8 cellular contexts compared by ENCODE assay signal in the genomic region with DNA sequence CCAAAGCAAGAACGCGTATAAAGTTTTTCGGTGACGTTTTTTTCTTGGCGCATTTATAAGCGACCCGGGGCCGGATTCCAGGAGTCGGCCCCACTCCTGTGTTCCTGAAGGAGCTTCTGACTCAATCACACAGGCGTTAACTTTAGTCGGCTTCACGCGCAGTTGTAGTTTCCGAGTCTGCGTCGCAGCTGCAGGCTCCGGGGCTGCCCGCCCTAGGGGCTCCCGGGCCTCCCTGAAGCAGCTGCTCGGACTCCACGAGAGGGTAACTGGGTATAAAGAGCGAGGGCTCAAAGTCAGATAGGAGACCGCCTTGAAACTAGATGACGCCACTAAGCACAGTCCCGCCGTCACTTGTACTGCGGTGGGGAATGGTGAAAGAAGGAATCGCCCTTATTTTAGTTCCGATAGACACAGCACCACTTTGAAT. TPM values are rescaled to one million over a fixed set of nuclear protein-coding genes. Genes with fewer than 3 reads are reported as not detected.
DNase-seq lines count a peak whose midpoint lies in the region; ATAC-seq, FAIRE-seq and TF ChIP-seq lines count a peak whose summit lies in the region.

No MANE protein-coding gene starts in this region.

- no peaks in the 10 kb centered on the region for H4K20me1 ChIP-seq in GM12878 (ENCODE audit: control insufficient read depth, insufficient read depth)

- no peak for FAIRE-seq in GM12878 (lab: Jason Lieb, UNC)

- 3% methylated on average over 29 of the region's 29 CpGs for WGBS in GM12878 (ENCODE audit: insufficient coverage, insufficient replicate concordance, low lambda C conversion rate, missing lambda C conversion rate)

- H3K27me3 ChIP-seq in GM12878 (replicated peaks in 1 of 2; ENCODE audit: control insufficient read depth in 2 of 2, insufficient read depth in 2 of 2, low read length in 1 of 2), result no peaks in the 10 kb centered on the region

- H3K9me3 ChIP-seq in GM12878 (replicated peaks; ENCODE audit: control insufficient read depth, insufficient read depth, low read length), result no peaks in the 10 kb centered on the region

- TF ChIP-seq POLR2A in GM12878 (IDR thresholded peaks at IDR 0.05; ENCODE audit: low read depth, low read length), result peak; percentile 36; the same call in 1 of the 2 replicates

- peak overlapping the region; percentile 94 for H3K27ac Mint-ChIP-seq in T-helper 2 cell treated with Interferon-gamma antibody and Interleukin-4, amounts not matched to agents 5 μg/mL and 100 μg/mL, for 36 hours
- H3K27ac Mint-ChIP-seq in immature natural killer cell, result peak overlapping the region; percentile 92 to 97 (median 94)

- POLR2A ChIA-PET in GM12878 (lab: Charles Lee), result interaction anchor here (0.9 kb wide), 2 partner anchors 9 to 13 kb away, joined by 3 read pairs; no protein-coding TSS in a partner anchor

- peak overlapping the region; percentile 100 for H3K4me2 ChIP-seq in GM12878 (ENCODE audit: control insufficient read depth, insufficient read depth)

- peaks cover 36% of the 10 kb centered on the region for H3K79me2 ChIP-seq in GM12878 (ENCODE audit: control insufficient read depth, insufficient read depth, low read length)

- no peaks in the 10 kb centered on the region for H3K9me3 Mint-ChIP-seq in T-helper 2 cell treated with Interferon-gamma antibody and Interleukin-4, amounts not matched to agents 5 μg/mL and 100 μg/mL, for 36 hours
- no peaks in the 10 kb centered on the region for H3K9me3 Mint-ChIP-seq in immature natural killer cell

- peak; percentile 55 for DNase-seq in T-helper 2 cell treated with Interferon-gamma antibody and Interleukin-4, amounts not matched to agents 5 μg/mL and 100 μg/mL, for 36 hours (ENCODE audit: low spot score)
- DNase-seq in GM12878 (ENCODE audit: low read depth, low spot score) (no peak), immature natural killer cell (peak; percentile 75 to 78 (median 77)), KG1 (lab: John Stamatoyannopoulos, UW) (no peak)
- DNase-seq in stimulated activated CD4-positive, alpha-beta T cell treated with anti-CD3 and anti-CD28 coated beads, Interleukin-12 subunit alpha, Interleukin-12 subunit beta, amount 100 ng/mL, for 48 hours (ENCODE audit: low read depth in 2 of 3, low spot score in 1 of 3), result peak in 2 of 3 donors; percentile 47 to 54

- peaks cover 6% of the 10 kb centered on the region for H3K27me3 Mint-ChIP-seq in T-helper 2 cell treated with Interferon-gamma antibody and Interleukin-4, amounts not matched to agents 5 μg/mL and 100 μg/mL, for 36 hours (ENCODE audit: low read depth)
- peaks cover 0 to 19% (median 3%) of the 10 kb centered on the region in 3 donors for H3K27me3 Mint-ChIP-seq in immature natural killer cell (ENCODE audit: low read depth in 3 of 3)

- SMC1A ChIA-PET in GM12878 (lab: Charles Lee; ENCODE audit: uncharacterized antibody, unreplicated experiment), result interaction anchor here (0.9 kb wide), 1 partner anchor 9 kb away, joined by 3 read pairs; no protein-coding TSS in a partner anchor

- peaks cover 0 to 2% of the 10 kb centered on the region in 2 experiments; a peak in 1 of 4 replicates for H3K36me3 ChIP-seq in GM12878 (ENCODE audit: control insufficient read depth in 2 of 2, insufficient read depth in 2 of 2, low read length in 1 of 2)

- H2AFZ ChIP-seq in GM12878 (ENCODE audit: control insufficient read depth, low read depth, low read length), result peak overlapping the region; percentile 70

- intact Hi-C loops in GM12878 (cut with micrococcal nuclease; ENCODE audit: unreplicated experiment), result no loop called here

- CTCF ChIA-PET in GM12878 (lab: Yijun Ruan, JAX), result interaction anchor here (1.0 to 5.4 kb wide), 2 partner anchors 8 to 49 kb away, joined by 3 to 39 read pairs; partner anchors contain the start of genes NOL9 and TAS1R1

- peaks cover 13% of the 10 kb centered on the region for H3K4me1 ChIP-seq in GM12878 (ENCODE audit: control insufficient read depth, insufficient read depth, low read length)

- H3K4me3 ChIP-seq in GM12878, result peak overlapping the region; percentile 94

- H3K4me1 Mint-ChIP-seq in T-helper 2 cell treated with Interferon-gamma antibody and Interleukin-4, amounts not matched to agents 5 μg/mL and 100 μg/mL, for 36 hours (ENCODE audit: low read depth), result peaks cover 21% of the 10 kb centered on the region
- peaks cover 39% of the 10 kb centered on the region in 2 donors for H3K4me1 Mint-ChIP-seq in immature natural killer cell

- in situ Hi-C loops in GM12878 (cut with MboI), result no loop called here

- H3K36me3 Mint-ChIP-seq in T-helper 2 cell treated with Interferon-gamma antibody and Interleukin-4, amounts not matched to agents 5 μg/mL and 100 μg/mL, for 36 hours (ENCODE audit: low read depth), result peaks cover 10% of the 10 kb centered on the region
- H3K36me3 Mint-ChIP-seq in immature natural killer cell, result no peaks in the 10 kb centered on the region

- ATAC-seq in GM18870 (IDR thresholded peaks at IDR 0.05; ENCODE audit: unreplicated experiment) (peak; percentile 4), HG03196 (IDR thresholded peaks at IDR 0.05; ENCODE audit: unreplicated experiment) (peak; percentile 16), GM12878 (peak; percentile 2; the same call in 1 of the 3 replicates), GM18519 (IDR thresholded peaks at IDR 0.05; ENCODE audit: low FRiP score, unreplicated experiment) (no peak)

- RAD21 ChIA-PET in GM12878 (lab: Charles Lee; ENCODE audit: unreplicated experiment), result no interaction called here

- TF ChIP-seq CTCF in GM12878 (IDR thresholded peaks at IDR 0.05 in 2 of 3, conservative IDR thresholded peaks at IDR 0.05 in 1 of 3; ENCODE audit: control insufficient read depth in 2 of 3, extremely low read depth in 1 of 3, insufficient read depth in 1 of 3, low read depth in 3 of 3, low read length in 3 of 3), result no peak

- no peak for TF ChIP-seq EP300 in GM12878 (IDR thresholded peaks at IDR 0.05; ENCODE audit: borderline replicate concordance in 1 of 2, control insufficient read depth in 1 of 2, low read depth in 2 of 2, low read length in 2 of 2)

- peak overlapping the region; percentile 79 for H3K27ac ChIP-seq in GM12878 (ENCODE audit: control insufficient read depth, insufficient read depth)

- TF ChIP-seq RAD21 in GM12878 (IDR thresholded peaks at IDR 0.05; ENCODE audit: insufficient read depth, low read depth, low read length), result no peak

- BruUV-seq in GM12878 (replicated peaks; lab: Mats Ljungman, UMichigan), result no TSS peak

- H3K9ac ChIP-seq in GM12878 (ENCODE audit: control insufficient read depth, insufficient read depth, low read length), result peak overlapping the region; percentile 84

- peak overlapping the region; percentile 72 for H3K4me3 Mint-ChIP-seq in T-helper 2 cell treated with Interferon-gamma antibody and Interleukin-4, amounts not matched to agents 5 μg/mL and 100 μg/mL, for 36 hours
- peak overlapping the region; percentile 85 to 90 (median 87) for H3K4me3 Mint-ChIP-seq in immature natural killer cell

RNA-seq across cellular contexts. Expression of gene KLHL21, which starts 0.8 kb away (rescaled TPM):
- 16.3 and 18.5 TPM in 2 replicates for total RNA-seq in GM12878 (2013; cell fraction: nucleolus; rRNA removed)
- total RNA-seq in GM12878 (2014; rRNA removed) (7.9 and 10.1 TPM in 2 replicates), GM12878 (2014; rRNA removed; fragmentation: Illumina TruSeq; extraction: Trizol) (3.5 and 3.9 TPM in 2 replicates), GM12878 (2021) (11.0 and 12.2 TPM in 2 replicates)
- 4.6 TPM for polyA plus RNA-seq in GM12878 (2011; ENCODE audit: low read depth)
- polyA plus RNA-seq in GM12878 (2011; rRNA removed) (1.9 and 2.5 TPM in 2 replicates), GM12878 (2014; fragmentation: Illumina TruSeq; extraction: Trizol) (1.5 and 4.2 TPM in 2 replicates), GM12878 (2014; fragmentation: Nextera tagmentation; extraction: Ambion mirVana) (1 to 10 TPM in 1 of 2 experiments, under 1 TPM in 1; 0.76 to 1.2 TPM), GM12878 (2014; rRNA removed) (6.3 and 7.3 TPM in 2 replicates), GM12878 (2016; fragmentation: Nextera tagmentation; extraction: Ambion mirVana) (1 to 10 TPM; 7.7 to 9.2 TPM), immature natural killer cell (10 to 100 TPM in 1 of 3 donors, 1 to 10 TPM in 2; 7.6 to 19.7 (median 9.2) TPM)
- polyA plus RNA-seq in GM12878 (2011; cell fraction: cytosol; rRNA removed), result 4.4 and 4.5 TPM in 2 replicates
- 9.7 and 11.7 TPM in 2 replicates for polyA plus RNA-seq in GM12878 (2011; cell fraction: nucleus; rRNA removed)
- 10.8 and 15.1 TPM in 2 replicates for polyA plus RNA-seq in GM12878 (2012)
- polyA minus RNA-seq in GM12878 (2011; rRNA and poly(A)+ RNA removed), result 6.1 and 12.7 TPM in 2 replicates
- polyA minus RNA-seq in GM12878 (2011; cell fraction: cytosol; rRNA and poly(A)+ RNA removed), result 5.2 and 9.1 TPM in 2 replicates
- polyA minus RNA-seq in GM12878 (2011; cell fraction: nucleus; rRNA and poly(A)+ RNA removed), result 5.9 and 8.9 TPM in 2 replicates

RNA-seq across cellular contexts. Expression of gene PHF13, which starts 10.1 kb away (rescaled TPM):
- total RNA-seq in GM12878 (2013; cell fraction: nucleolus; rRNA removed), result 8.1 and 8.4 TPM in 2 replicates
- total RNA-seq in GM12878 (2014; rRNA removed) (5.1 and 5.7 TPM in 2 replicates), GM12878 (2014; rRNA removed; fragmentation: Illumina TruSeq; extraction: Trizol) (4.4 and 4.6 TPM in 2 replicates), GM12878 (2021) (15.4 and 15.6 TPM in 2 replicates)
- polyA plus RNA-seq in GM12878 (2011; ENCODE audit: low read depth), result 9.0 TPM
- polyA plus RNA-seq in GM12878 (2011; rRNA removed) (4.9 and 5.1 TPM in 2 replicates), GM12878 (2014; fragmentation: Illumina TruSeq; extraction: Trizol) (6.1 and 8.2 TPM in 2 replicates), GM12878 (2014; fragmentation: Nextera tagmentation; extraction: Ambion mirVana) (1 to 10 TPM in 1 of 2 experiments, under 1 TPM in 1; 0.87 to 1.9 TPM), GM12878 (2014; rRNA removed) (6.4 and 8.2 TPM in 2 replicates), GM12878 (2016; fragmentation: Nextera tagmentation; extraction: Ambion mirVana) (1 to 10 TPM; 4.8 to 5.2 TPM), immature natural killer cell (1 to 10 TPM; 1.2 to 5.7 (median 2.9) TPM)
- polyA plus RNA-seq in GM12878 (2011; cell fraction: cytosol; rRNA removed), result 4.1 and 5.2 TPM in 2 replicates
- 13.9 and 15.6 TPM in 2 replicates for polyA plus RNA-seq in GM12878 (2011; cell fraction: nucleus; rRNA removed)
- polyA plus RNA-seq in GM12878 (2012), result 14.2 and 16.0 TPM in 2 replicates
- polyA minus RNA-seq in GM12878 (2011; rRNA and poly(A)+ RNA removed), result 4.2 and 6.0 TPM in 2 replicates
- polyA minus RNA-seq in GM12878 (2011; cell fraction: cytosol; rRNA and poly(A)+ RNA removed), result 3.0 and 3.1 TPM in 2 replicates
- polyA minus RNA-seq in GM12878 (2011; cell fraction: nucleus; rRNA and poly(A)+ RNA removed), result 1.7 and 3.3 TPM in 2 replicates

RNA-seq across cellular contexts. Expression of gene THAP3, which starts 21.2 kb away (rescaled TPM):
- 27.0 and 29.5 TPM in 2 replicates for total RNA-seq in GM12878 (2013; cell fraction: nucleolus; rRNA removed)
- total RNA-seq in GM12878 (2014; rRNA removed) (19.5 and 21.5 TPM in 2 replicates), GM12878 (2014; rRNA removed; fragmentation: Illumina TruSeq; extraction: Trizol) (9.7 TPM in 2 replicates), GM12878 (2021) (12.0 TPM in 2 replicates)
- 5.1 TPM for polyA plus RNA-seq in GM12878 (2011; ENCODE audit: low read depth)
- polyA plus RNA-seq in GM12878 (2011; rRNA removed) (6.6 and 11.8 TPM in 2 replicates), GM12878 (2014; fragmentation: Illumina TruSeq; extraction: Trizol) (0.54 and 8.3 TPM in 2 replicates), GM12878 (2014; fragmentation: Nextera tagmentation; extraction: Ambion mirVana) (1 to 10 TPM; 1.5 to 2.8 TPM), GM12878 (2014; rRNA removed) (16.3 and 16.5 TPM in 2 replicates), GM12878 (2016; fragmentation: Nextera tagmentation; extraction: Ambion mirVana) (10 to 100 TPM; 16.8 to 17.3 TPM), immature natural killer cell (10 to 100 TPM; 19.4 to 28.4 (median 28.0) TPM)
- polyA plus RNA-seq in GM12878 (2011; cell fraction: cytosol; rRNA removed), result 14.6 and 21.4 TPM in 2 replicates
- polyA plus RNA-seq in GM12878 (2011; cell fraction: nucleus; rRNA removed), result 30.1 and 32.8 TPM in 2 replicates
- 10.8 and 16.6 TPM in 2 replicates for polyA plus RNA-seq in GM12878 (2012)
- polyA minus RNA-seq in GM12878 (2011; rRNA and poly(A)+ RNA removed), result 10.4 and 27.9 TPM in 2 replicates
- polyA minus RNA-seq in GM12878 (2011; cell fraction: cytosol; rRNA and poly(A)+ RNA removed), result 6.7 and 8.2 TPM in 2 replicates
- polyA minus RNA-seq in GM12878 (2011; cell fraction: nucleus; rRNA and poly(A)+ RNA removed), result 14.0 and 26.0 TPM in 2 replicates

RNA-seq across cellular contexts. Expression of gene ZBTB48, which starts 23.6 kb away (rescaled TPM):
- 40.4 and 45.4 TPM in 2 replicates for total RNA-seq in GM12878 (2013; cell fraction: nucleolus; rRNA removed)
- total RNA-seq in GM12878 (2014; rRNA removed) (13.6 and 16.3 TPM in 2 replicates), GM12878 (2014; rRNA removed; fragmentation: Illumina TruSeq; extraction: Trizol) (14.5 and 18.8 TPM in 2 replicates), GM12878 (2021) (23.6 and 27.8 TPM in 2 replicates)
- 8.7 TPM for polyA plus RNA-seq in GM12878 (2011; ENCODE audit: low read depth)
- polyA plus RNA-seq in GM12878 (2011; rRNA removed) (10.8 and 17.2 TPM in 2 replicates), GM12878 (2014; fragmentation: Illumina TruSeq; extraction: Trizol) (7.6 and 9.9 TPM in 2 replicates), GM12878 (2014; fragmentation: Nextera tagmentation; extraction: Ambion mirVana) (1 to 10 TPM in 1 of 2 experiments, under 1 TPM in 1; 1.00 to 3.3 TPM), GM12878 (2014; rRNA removed) (25.3 and 26.3 TPM in 2 replicates), GM12878 (2016; fragmentation: Nextera tagmentation; extraction: Ambion mirVana) (10 to 100 TPM; 16.3 to 18.7 TPM), immature natural killer cell (10 to 100 TPM in 2 of 3 donors, 1 to 10 TPM in 1; 8.3 to 25.9 (median 20.9) TPM)
- polyA plus RNA-seq in GM12878 (2011; cell fraction: cytosol; rRNA removed), result 19.4 and 33.6 TPM in 2 replicates
- 68.9 and 75.7 TPM in 2 replicates for polyA plus RNA-seq in GM12878 (2011; cell fraction: nucleus; rRNA removed)
- polyA plus RNA-seq in GM12878 (2012), result 21.0 and 24.5 TPM in 2 replicates
- polyA minus RNA-seq in GM12878 (2011; rRNA and poly(A)+ RNA removed), result 11.6 and 23.8 TPM in 2 replicates
- polyA minus RNA-seq in GM12878 (2011; cell fraction: cytosol; rRNA and poly(A)+ RNA removed), result 8.4 and 10.8 TPM in 2 replicates
- 20.1 and 31.1 TPM in 2 replicates for polyA minus RNA-seq in GM12878 (2011; cell fraction: nucleus; rRNA and poly(A)+ RNA removed)

RNA-seq across cellular contexts. Expression of gene TAS1R1, which starts 48.3 kb away (rescaled TPM):
- total RNA-seq in GM12878 (2013; cell fraction: nucleolus; rRNA removed), result not detected in 2 replicates
- total RNA-seq in GM12878 (2014; rRNA removed) (not detected in 2 replicates), GM12878 (2014; rRNA removed; fragmentation: Illumina TruSeq; extraction: Trizol) (not detected in 2 replicates), GM12878 (2021) (0.11 TPM in 1 of 2 replicates, not detected in the other)
- polyA plus RNA-seq in GM12878 (2011; ENCODE audit: low read depth), result not detected
- polyA plus RNA-seq in GM12878 (2011; rRNA removed) (not detected in 2 replicates), GM12878 (2014; fragmentation: Illumina TruSeq; extraction: Trizol) (0.03 TPM in 1 of 2 replicates, not detected in the other), GM12878 (2014; fragmentation: Nextera tagmentation; extraction: Ambion mirVana) (under 1 TPM in 1 of 2 experiments, not detected in 1; 0.04 TPM), GM12878 (2014; rRNA removed) (0.06 and 0.10 TPM in 2 replicates), GM12878 (2016; fragmentation: Nextera tagmentation; extraction: Ambion mirVana) (not detected), immature natural killer cell (under 1 TPM in 1 of 3 donors, not detected in 2; 0.16 TPM)
- 0.03 TPM in 1 of 2 replicates, not detected in the other for polyA plus RNA-seq in GM12878 (2011; cell fraction: cytosol; rRNA removed)
- polyA plus RNA-seq in GM12878 (2011; cell fraction: nucleus; rRNA removed), result 0.04 TPM in 1 of 2 replicates, not detected in the other
- polyA plus RNA-seq in GM12878 (2012), result 0.14 and 0.38 TPM in 2 replicates
- not detected in 2 replicates for polyA minus RNA-seq in GM12878 (2011; rRNA and poly(A)+ RNA removed)
- not detected in 2 replicates for polyA minus RNA-seq in GM12878 (2011; cell fraction: cytosol; rRNA and poly(A)+ RNA removed)
- not detected in 2 replicates for polyA minus RNA-seq in GM12878 (2011; cell fraction: nucleus; rRNA and poly(A)+ RNA removed)

Comparison
In these comparisons a context has a peak if more than half of its experiments do, and no peak if none do; other contexts are left out.
1. DNase-seq: peak in T-helper 2 cell treated with Interferon-gamma antibody and Interleukin-4, amounts not matched to agents 5 μg/mL and 100 μg/mL, for 36 hours (single experiment), immature natural killer cell (3 of 3) and stimulated activated CD4-positive, alpha-beta T cell treated with anti-CD3 and anti-CD28 coated beads, Interleukin-12 subunit alpha, Interleukin-12 subunit beta, amount 100 ng/mL, for 48 hours (2 of 3); none in GM12878 (single experiment) and KG1 (single experiment).